Comparison of ENCODE assay signal across 26 cellular contexts in genomic region chr17:70476368-70476767, GRCh38.
DNase-seq lines count a peak whose midpoint lies in the region; ATAC-seq, FAIRE-seq and TF ChIP-seq lines count a peak whose summit lies in the region.
"Had no signal": no experiment of that assay in that cellular context is flagged by ENCODE, and none has a peak within 500 bp of the region (broad histone marks: within the 10 kb centered on the region; RNA-seq: fewer than 3 reads in every experiment).

No MANE protein-coding gene starts in this region.

- POLR2A ChIA-PET in SK-N-SH (lab: Yijun Ruan, JAX) (no interaction called here), GM12878 (lab: Charles Lee) (no interaction called here)

- H3K4me1 Mint-ChIP-seq in type B pancreatic cell (ENCODE audit: unreplicated experiment) = no peaks in the 10 kb centered on the region
- H3K4me1 Mint-ChIP-seq: CD14-positive monocyte; CD8-positive, alpha-beta memory T cell had no signal

- no peaks in the 10 kb centered on the region for H3K36me3 Mint-ChIP-seq in type B pancreatic cell
- H3K36me3 Mint-ChIP-seq: CD14-positive monocyte; CD8-positive, alpha-beta memory T cell had no signal

- SMC1A ChIA-PET in GM12878 (lab: Charles Lee; ENCODE audit: uncharacterized antibody, unreplicated experiment) = no interaction called here

- H3K27me3 ChIP-seq in SK-N-SH (ENCODE audit: insufficient read depth) = no peaks in the 10 kb centered on the region
- H3K27me3 ChIP-seq in GM12878 (replicated peaks in 1 of 2; ENCODE audit: control insufficient read depth in 2 of 2, insufficient read depth in 2 of 2, low read length in 1 of 2) = no peaks in the 10 kb centered on the region
- H3K27me3 ChIP-seq in right cardiac atrium (ENCODE audit: control insufficient read depth, insufficient read depth) = no peaks in the 10 kb centered on the region
- H3K27me3 ChIP-seq: BE2C; BLaER1 treated with 17β-estradiol and CSF1 and Interleukin-3, amounts not matched to agents 10 nM and 100 nM had no signal

- H3K4me2 ChIP-seq in SK-N-SH (no peak overlapping the region), GM12878 (ENCODE audit: control insufficient read depth, insufficient read depth) (no peak overlapping the region)
- H3K4me2 ChIP-seq: BLaER1 treated with 17β-estradiol and CSF1 and Interleukin-3, amounts not matched to agents 10 nM and 100 nM had no signal

- H3K27ac ChIP-seq in SK-N-SH (ENCODE audit: low read depth in 2 of 2, low read length in 1 of 2) = no peak overlapping the region
- H3K27ac ChIP-seq in GM12878 (ENCODE audit: control insufficient read depth, insufficient read depth) = no peak overlapping the region
- no peak overlapping the region for H3K27ac ChIP-seq in right cardiac atrium (ENCODE audit: low read length)
- H3K27ac ChIP-seq: 22Rv1; BLaER1 treated with 17β-estradiol and CSF1 and Interleukin-3, amounts not matched to agents 10 nM and 100 nM; GM23248 had no signal

- H3K9ac ChIP-seq in SK-N-SH (no peak overlapping the region), GM12878 (ENCODE audit: control insufficient read depth, insufficient read depth, low read length) (no peak overlapping the region)
- H3K9ac ChIP-seq: BLaER1 treated with 17β-estradiol and CSF1 and Interleukin-3, amounts not matched to agents 10 nM and 100 nM; GM23248 had no signal

- H3K9me3 Mint-ChIP-seq in type B pancreatic cell = no peaks in the 10 kb centered on the region
- H3K9me3 Mint-ChIP-seq: CD4-positive, alpha-beta T cell had no signal

- intact Hi-C loops in GM12878 (cut with micrococcal nuclease; ENCODE audit: unreplicated experiment) = no loop called here
- intact Hi-C loops in left cardiac atrium (cut with DNase I) = no loop called here
- intact Hi-C loops in right cardiac atrium (cut with DNase I) = no loop called here

- no TSS peak for BruUV-seq in GM12878 (replicated peaks; lab: Mats Ljungman, UMichigan)

- no peaks in the 10 kb centered on the region for H3F3A ChIP-seq in SK-N-SH (replicated peaks; ENCODE audit: insufficient read depth)

- CTCF ChIA-PET in SK-N-SH (lab: Yijun Ruan, JAX) (interaction anchor here (0.7 kb wide), 1 partner anchor 11 kb away, joined by 3 read pairs; no protein-coding TSS in a partner anchor), GM12878 (lab: Yijun Ruan, JAX) (interaction anchor here (0.6 to 1.1 kb wide), 3 partner anchors 20 to 76 kb away, joined by 3 read pairs; no protein-coding TSS in a partner anchor)

- H3K27me3 Mint-ChIP-seq in type B pancreatic cell = no peaks in the 10 kb centered on the region
- H3K27me3 Mint-ChIP-seq: CD4-positive, alpha-beta T cell; CD8-positive, alpha-beta memory T cell had no signal

- H3K27ac Mint-ChIP-seq in type B pancreatic cell = no peak overlapping the region
- H3K27ac Mint-ChIP-seq: CD14-positive monocyte; CD4-positive, alpha-beta T cell; CD8-positive, alpha-beta memory T cell had no signal

- ATAC-seq in SK-N-SH treated with all-trans-retinoic acid at 6 μM for 48 hours = no peak
- ATAC-seq in GM12878 = no peak
- ATAC-seq in left cardiac atrium = peak; percentile 35 to 53
- peak; percentile 38 to 61 for ATAC-seq in right cardiac atrium

- H3K9me2 ChIP-seq in SK-N-SH = no peaks in the 10 kb centered on the region

- RAD21 ChIA-PET in GM12878 (lab: Charles Lee; ENCODE audit: unreplicated experiment) = no interaction called here

- H3K79me2 ChIP-seq in SK-N-SH (ENCODE audit: insufficient read depth) (no peaks in the 10 kb centered on the region), GM12878 (ENCODE audit: control insufficient read depth, insufficient read depth, low read length) (no peaks in the 10 kb centered on the region)

- DNase-seq in SK-N-SH = no peak
- no peak for DNase-seq in GM12878 (ENCODE audit: low read depth, low spot score)
- DNase-seq in left cardiac atrium = no peak
- no peak for DNase-seq in right cardiac atrium
- DNase-seq in NCI-H446 (lab: John Stamatoyannopoulos, UW) = no peak
- DNase-seq in DMS153 (lab: John Stamatoyannopoulos, UW) = no peak
- no peak for DNase-seq in type B pancreatic cell (ENCODE audit: extremely low spot score, unreplicated experiment)
- DNase-seq: AML-193; BE2C; CD4-positive, alpha-beta T cell; CD8-positive, alpha-beta memory T cell; DMS 273 treated with DMSO at 0.1 percent for 48 hours; DMS53; DMS79 treated with DMSO at 0.1 percent for 48 hours; GF-D8; GM23248; H7; HCEC 1CT had no signal

- no peak for TF ChIP-seq RAD21 in SK-N-SH (IDR thresholded peaks at IDR 0.05; ENCODE audit: low read length)
- no peak for TF ChIP-seq RAD21 in GM12878 (IDR thresholded peaks at IDR 0.05; ENCODE audit: insufficient read depth, low read depth, low read length)

- H2AFZ ChIP-seq in SK-N-SH (ENCODE audit: low read depth) (no peak overlapping the region), GM12878 (ENCODE audit: control insufficient read depth, low read depth, low read length) (no peak overlapping the region)
- H2AFZ ChIP-seq: GM23248 had no signal

- no peaks in the 10 kb centered on the region for H3K9me3 ChIP-seq in SK-N-SH
- no peaks in the 10 kb centered on the region; the same call in 2 of the 3 replicates for H3K9me3 ChIP-seq in GM12878 (replicated peaks; ENCODE audit: control insufficient read depth, insufficient read depth, low read length)
- H3K9me3 ChIP-seq in right cardiac atrium (ENCODE audit: control insufficient read depth, low read length) = no peaks in the 10 kb centered on the region
- H3K9me3 ChIP-seq: BE2C had no signal

- TF ChIP-seq CTCF in SK-N-SH (IDR thresholded peaks at IDR 0.05) (no peak), GM12878 (IDR thresholded peaks at IDR 0.05 in 2 of 3, conservative IDR thresholded peaks at IDR 0.05 in 1 of 3; ENCODE audit: control insufficient read depth in 2 of 3, extremely low read depth in 1 of 3, insufficient read depth in 1 of 3, low read depth in 3 of 3, low read length in 3 of 3) (no peak), type B pancreatic cell (conservative IDR thresholded peaks at IDR 0.05) (no peak)

- H3K4me3 ChIP-seq in SK-N-SH (ENCODE audit: low read depth in 2 of 2, low read length in 1 of 2) (no peak overlapping the region), GM12878 (no peak overlapping the region), right cardiac atrium (ENCODE audit: low read length) (no peak overlapping the region)
- H3K4me3 ChIP-seq: BLaER1 treated with 17β-estradiol and CSF1 and Interleukin-3, amounts not matched to agents 10 nM and 100 nM; GM23248 had no signal

- TF ChIP-seq POLR2A in GM12878 (IDR thresholded peaks at IDR 0.05; ENCODE audit: low read depth, low read length) = no peak

- 66% methylated on average over 3 of the region's 3 CpGs for WGBS in SK-N-SH (ENCODE audit: low lambda C conversion rate)
- 31% methylated on average over 3 of the region's 3 CpGs for WGBS in GM12878 (ENCODE audit: insufficient coverage, insufficient replicate concordance, low lambda C conversion rate, missing lambda C conversion rate)
- WGBS in right cardiac atrium = 42% methylated on average over 3 of the region's 3 CpGs

- in situ Hi-C loops in GM12878 (cut with MboI) = no loop called here

- no peaks in the 10 kb centered on the region for H4K20me1 ChIP-seq in SK-N-SH (ENCODE audit: insufficient read depth)
- H4K20me1 ChIP-seq in GM12878 (ENCODE audit: control insufficient read depth, insufficient read depth) = no peaks in the 10 kb centered on the region
- H4K20me1 ChIP-seq: BLaER1 treated with 17β-estradiol and CSF1 and Interleukin-3, amounts not matched to agents 10 nM and 100 nM had no signal

- H3K4me3 Mint-ChIP-seq in type B pancreatic cell = no peak overlapping the region
- H3K4me3 Mint-ChIP-seq: CD14-positive monocyte; CD4-positive, alpha-beta T cell; CD8-positive, alpha-beta memory T cell had no signal

- H3K4me1 ChIP-seq in SK-N-SH (ENCODE audit: control insufficient read depth in 1 of 2, insufficient read depth in 2 of 2, low read depth in 1 of 2, low read length in 1 of 2) = no peaks in the 10 kb centered on the region; a peak in 1 of 4 replicates
- no peaks in the 10 kb centered on the region for H3K4me1 ChIP-seq in GM12878 (ENCODE audit: control insufficient read depth, insufficient read depth, low read length)
- H3K4me1 ChIP-seq in right cardiac atrium (ENCODE audit: control insufficient read depth, insufficient read depth, low read length) = peaks cover 2% of the 10 kb centered on the region
- H3K4me1 ChIP-seq: BE2C; BLaER1 treated with 17β-estradiol and CSF1 and Interleukin-3, amounts not matched to agents 10 nM and 100 nM had no signal

- no peak for TF ChIP-seq EP300 in SK-N-SH (IDR thresholded peaks at IDR 0.05; ENCODE audit: borderline replicate concordance in 1 of 2, low read depth in 1 of 2, low read length in 1 of 2)
- TF ChIP-seq EP300 in GM12878 (IDR thresholded peaks at IDR 0.05; ENCODE audit: borderline replicate concordance in 1 of 2, control insufficient read depth in 1 of 2, low read depth in 2 of 2, low read length in 2 of 2) = no peak

- FAIRE-seq in GM12878 (lab: Jason Lieb, UNC) = no peak
- FAIRE-seq: A204.1, D721Med, GM12892, H1 had no signal

- H3K36me3 ChIP-seq in SK-N-SH (replicated peaks in 1 of 2; ENCODE audit: control insufficient read depth in 1 of 2, insufficient read depth in 2 of 2, low read length in 1 of 2) = no peaks in the 10 kb centered on the region
- H3K36me3 ChIP-seq in GM12878 (ENCODE audit: control insufficient read depth in 2 of 2, insufficient read depth in 2 of 2, low read length in 1 of 2) = no peaks in the 10 kb centered on the region
- H3K36me3 ChIP-seq: BE2C; BLaER1 treated with 17β-estradiol and CSF1 and Interleukin-3, amounts not matched to agents 10 nM and 100 nM had no signal

TF ChIP-seq in SK-N-SH treated with all-trans-retinoic acid at 6 μM for 48 hours, 23 proteins besides CTCF, POLR2A, EP300 and RAD21:
- TF ChIP-seq ZNF565 (CRISPR knock-in tag; conservative IDR thresholded peaks at IDR 0.05; ENCODE audit: low read depth) = no peak
- TF ChIP-seq ZNF8 (CRISPR knock-in tag; IDR thresholded peaks at IDR 0.05) = no peak
- no peak for TF ChIP-seq RARB (CRISPR knock-in tag; IDR thresholded peaks at IDR 0.05)
- peak; percentile 42 for TF ChIP-seq ISL1 (CRISPR knock-in tag; IDR thresholded peaks at IDR 0.05)

TF ChIP-seq in SK-N-SH, 30 proteins besides CTCF, POLR2A, EP300 and RAD21 (continues in another document):
- TF ChIP-seq USF2 (IDR thresholded peaks at IDR 0.05; ENCODE audit: borderline replicate concordance, low read depth, low read length) = no peak

TF ChIP-seq in GM12878, 131 proteins besides CTCF, POLR2A, EP300 and RAD21:
- TF ChIP-seq JUNB (IDR thresholded peaks at IDR 0.05) = peak; percentile 69
- no peak for TF ChIP-seq SMAD5 (IDR thresholded peaks at IDR 0.05; ENCODE audit: low read depth)
- TF ChIP-seq ZNF217 (IDR thresholded peaks at IDR 0.05) = no peak
TF ChIP-seq in GM12878: peak in this region for 1.

Comparison
In these comparisons a context has a peak if more than half of its experiments do, and no peak if none do; other contexts are left out.
1. ATAC-seq: peak in left cardiac atrium (2 of 2) and right cardiac atrium (2 of 2); none in SK-N-SH treated with all-trans-retinoic acid at 6 μM for 48 hours (single experiment) and GM12878 (single experiment).